9 cellular contexts compared by ENCODE assay signal in the genomic region with DNA sequence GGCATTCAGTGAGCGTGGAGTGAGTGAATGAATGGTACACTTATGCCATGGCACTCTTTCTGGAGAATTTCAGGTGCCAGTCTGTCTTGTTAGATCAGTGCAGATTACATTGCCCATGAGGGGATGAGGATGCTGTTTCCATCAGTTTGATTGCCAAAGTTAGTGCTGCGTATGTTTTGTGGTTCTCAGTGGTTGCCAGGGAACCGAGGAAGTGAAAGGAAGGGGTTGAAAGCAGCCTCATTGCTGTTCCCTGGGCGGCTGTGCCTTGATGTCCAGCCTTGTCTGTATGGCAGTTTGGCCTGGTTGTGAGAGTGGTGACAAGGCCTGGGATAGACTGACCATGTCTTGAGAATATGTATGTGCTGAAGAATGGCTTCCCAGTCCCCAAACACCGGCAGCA. TPM values are rescaled to one million over a fixed set of nuclear protein-coding genes. Genes with fewer than 3 reads are reported as not detected.
DNase-seq lines count a peak whose midpoint lies in the region; ATAC-seq and TF ChIP-seq lines count a peak whose summit lies in the region.
"Had no signal": no experiment of that assay in that cellular context is flagged by ENCODE, and none has a peak within 500 bp of the region (broad histone marks: within the 10 kb centered on the region; RNA-seq: fewer than 3 reads in every experiment).

No MANE protein-coding gene starts in this region.

- intact Hi-C loops in Right ventricle myocardium superior (cut with DNase I) (no loop called here), left ventricle myocardium superior (cut with micrococcal nuclease) (no loop called here), uterus (cut with DNase I; ENCODE audit: low total_unique reads) (no loop called here)

- peak; percentile 69 for DNase-seq in Right ventricle myocardium superior
- DNase-seq in left ventricle myocardium superior: no peak
- peak; percentile 25 for DNase-seq in central memory CD4-positive, alpha-beta T cell
- DNase-seq in uterus: no peak
- no peak for DNase-seq in hepatocyte (ENCODE audit: low spot score)
- no peak for DNase-seq in NCI-H526 (lab: John Stamatoyannopoulos, UW)
- DNase-seq in NCI-H524 (lab: John Stamatoyannopoulos, UW): no peak
- DNase-seq: Kasumi-1 had no signal

- no peak for TF ChIP-seq POLR2A in uterus (IDR thresholded peaks at IDR 0.05)

- no peak overlapping the region for H3K4me2 ChIP-seq in hepatocyte

- no peak for TF ChIP-seq CTCF in uterus (IDR thresholded peaks at IDR 0.05)
- no peak for TF ChIP-seq CTCF in hepatocyte (IDR thresholded peaks at IDR 0.05; ENCODE audit: poor library complexity)

- H3K36me3 ChIP-seq in muscle layer of duodenum (ENCODE audit: control insufficient read depth in 1 of 2, insufficient read depth in 2 of 2, low read length in 2 of 2) (no peaks in the 10 kb centered on the region), uterus (no peaks in the 10 kb centered on the region), hepatocyte (replicated peaks; ENCODE audit: insufficient read depth, low read depth) (no peaks in the 10 kb centered on the region)

- no peaks in the 10 kb centered on the region for H3K9me2 ChIP-seq in hepatocyte (replicated peaks; ENCODE audit: insufficient read depth)

- peak overlapping the region; percentile 94 for H3K27ac ChIP-seq in muscle layer of duodenum (ENCODE audit: low read length)
- H3K27ac ChIP-seq in uterus: peak overlapping the region; percentile 89 to 96
- no peak overlapping the region for H3K27ac ChIP-seq in hepatocyte

- H3K9me3 ChIP-seq in muscle layer of duodenum (ENCODE audit: control insufficient read depth in 1 of 2, low read length in 2 of 2): no peaks in the 10 kb centered on the region
- H3K9me3 ChIP-seq in uterus: no peaks in the 10 kb centered on the region
- H3K9me3 ChIP-seq in hepatocyte (ENCODE audit: low read depth): no peaks in the 10 kb centered on the region

- 95% methylated on average over 5 of the region's 5 CpGs for WGBS in hepatocyte (ENCODE audit: low lambda C conversion rate, missing lambda C conversion rate)

- ATAC-seq in Right ventricle myocardium superior (ENCODE audit: poor library complexity) (peak; percentile 6), left ventricle myocardium superior (no peak)

- H3K4me1 ChIP-seq in muscle layer of duodenum (ENCODE audit: control insufficient read depth in 1 of 2, insufficient read depth in 2 of 2, low read length in 2 of 2) (peaks cover 27 to 50% of the 10 kb centered on the region in 2 donors), uterus (peaks cover 21 to 24% of the 10 kb centered on the region in 2 donors), hepatocyte (ENCODE audit: insufficient read depth) (peaks cover 67% of the 10 kb centered on the region)

- H2AFZ ChIP-seq in hepatocyte: no peak overlapping the region

- H3K79me2 ChIP-seq in hepatocyte: peaks cover 54% of the 10 kb centered on the region

- H3K27me3 ChIP-seq in muscle layer of duodenum (ENCODE audit: low read depth, low read length): no peaks in the 10 kb centered on the region
- H3K27me3 ChIP-seq in uterus: no peaks in the 10 kb centered on the region
- H3K27me3 ChIP-seq in hepatocyte: no peaks in the 10 kb centered on the region

- H3K4me3 ChIP-seq in muscle layer of duodenum (ENCODE audit: low read depth in 1 of 2, low read length in 2 of 2) (peak overlapping the region in 1 of 2 donors; percentile 51), uterus (no peak overlapping the region), hepatocyte (no peak overlapping the region)

- H4K20me1 ChIP-seq in hepatocyte (ENCODE audit: insufficient read depth, poor library complexity, severe bottlenecking): no peaks in the 10 kb centered on the region

RNA-seq across cellular contexts. Expression of a gene that starts 30.2 kb away (rescaled TPM):
- total RNA-seq in Right ventricle myocardium superior (19.7 TPM), left ventricle myocardium superior (22.4 TPM), uterus (10 to 100 TPM; 27.4 to 79.2 (median 55.3) TPM), hepatocyte (57.1 and 57.8 TPM in 2 replicates)
- polyA plus RNA-seq in hepatocyte: 21.6 and 24.5 TPM in 2 replicates

RNA-seq across cellular contexts. Expression of a gene that starts 59.5 kb away (rescaled TPM):
- total RNA-seq in Right ventricle myocardium superior: 1.7 TPM
- total RNA-seq in left ventricle myocardium superior: 1.5 TPM
- total RNA-seq in uterus: 10 to 100 TPM in 2 of 4 donors, 1 to 10 TPM in 2; 1.2 to 16.9 (median 8.5) TPM
- total RNA-seq in hepatocyte: 6.2 and 17.5 TPM in 2 replicates
- 12.3 and 15.7 TPM in 2 replicates for polyA plus RNA-seq in hepatocyte

RNA-seq across cellular contexts. Expression of a gene that starts 59.8 kb away (rescaled TPM):
- total RNA-seq in Right ventricle myocardium superior (14.1 TPM), left ventricle myocardium superior (13.6 TPM), uterus (10 to 100 TPM in 3 of 4 donors, 1 to 10 TPM in 1; 7.1 to 19.9 (median 11.0) TPM), hepatocyte (6.4 and 9.6 TPM in 2 replicates)
- polyA plus RNA-seq in hepatocyte: 16.5 and 18.5 TPM in 2 replicates

Comparison
In these comparisons a context has a peak if more than half of its experiments do, and no peak if none do; other contexts are left out.
1. DNase-seq: peak in Right ventricle myocardium superior (single experiment) and central memory CD4-positive, alpha-beta T cell (single experiment); none in left ventricle myocardium superior (single experiment), uterus (0 of 2), hepatocyte (single experiment), NCI-H526 (0 of 2) and NCI-H524 (0 of 2).